1 cellular context compared by ENCODE assay signal in genomic region chr19:55599468-55600335, GRCh38.
TF ChIP-seq lines count a peak whose summit lies in the region.

A gene with protein sequence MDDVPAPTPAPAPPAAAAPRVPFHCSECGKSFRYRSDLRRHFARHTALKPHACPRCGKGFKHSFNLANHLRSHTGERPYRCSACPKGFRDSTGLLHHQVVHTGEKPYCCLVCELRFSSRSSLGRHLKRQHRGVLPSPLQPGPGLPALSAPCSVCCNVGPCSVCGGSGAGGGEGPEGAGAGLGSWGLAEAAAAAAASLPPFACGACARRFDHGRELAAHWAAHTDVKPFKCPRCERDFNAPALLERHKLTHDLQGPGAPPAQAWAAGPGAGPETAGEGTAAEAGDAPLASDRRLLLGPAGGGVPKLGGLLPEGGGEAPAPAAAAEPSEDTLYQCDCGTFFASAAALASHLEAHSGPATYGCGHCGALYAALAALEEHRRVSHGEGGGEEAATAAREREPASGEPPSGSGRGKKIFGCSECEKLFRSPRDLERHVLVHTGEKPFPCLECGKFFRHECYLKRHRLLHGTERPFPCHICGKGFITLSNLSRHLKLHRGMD (minus strand): TSS chr19:55599517. CDS start chr19:55597865, 1,652 bp downstream.
TSS of gene ZNF524 (plus strand) at chr19:55600288. CDS start at chr19:55602113, 1,825 bp downstream.

TF ChIP-seq in HepG2, 621 proteins besides CTCF, POLR2A, EP300 and RAD21 (continued from another document and continues in another):
- TF ChIP-seq AFF4 (CRISPR knock-in tag; IDR thresholded peaks at IDR 0.05) (no peak), ZNF569 (CRISPR knock-in tag; IDR thresholded peaks at IDR 0.05; ENCODE audit: borderline replicate concordance) (no peak), ELF3 (CRISPR knock-in tag; IDR thresholded peaks at IDR 0.05) (peak; percentile 85), FOXM1 (CRISPR knock-in tag; IDR thresholded peaks at IDR 0.05) (no peak), HOXA3 (CRISPR knock-in tag; IDR thresholded peaks at IDR 0.05) (peak; percentile 94), NKX3-1 (CRISPR knock-in tag; IDR thresholded peaks at IDR 0.05) (peak; percentile 17), NFYB (CRISPR knock-in tag; IDR thresholded peaks at IDR 0.05) (no peak; the same call in 1 of the 2 replicates), PITX1 (CRISPR knock-in tag; IDR thresholded peaks at IDR 0.05) (no peak; the same call in 1 of the 2 replicates), HNF4G (IDR thresholded peaks at IDR 0.05; ENCODE audit: borderline replicate concordance, low read depth, low read length) (no peak; the same call in 1 of the 2 replicates), HNF4G (CRISPR knock-in tag; IDR thresholded peaks at IDR 0.05; ENCODE audit: borderline replicate concordance, low read depth) (no peak), PATZ1 (CRISPR knock-in tag; IDR thresholded peaks at IDR 0.05) (peak; percentile 90), HNRNPH1 (optimal IDR thresholded peaks at IDR 0.05; ENCODE audit: low read depth, low read length) (no peak), ZNF317 (CRISPR knock-in tag; IDR thresholded peaks at IDR 0.05) (0 out of 2 replicates have a peak, but pooled peaks have one; percentile 27), ZFP62 (CRISPR knock-in tag; IDR thresholded peaks at IDR 0.05) (no peak), MTA3 (CRISPR knock-in tag; IDR thresholded peaks at IDR 0.05) (no peak), ZNF546 (CRISPR knock-in tag; conservative IDR thresholded peaks at IDR 0.05) (no peak), HIC2 (CRISPR knock-in tag; IDR thresholded peaks at IDR 0.05; ENCODE audit: low read depth) (no peak), KLF6 (CRISPR knock-in tag; IDR thresholded peaks at IDR 0.05) (peak; percentile 34; the same call in 1 of the 2 replicates), ZNF225 (CRISPR knock-in tag; IDR thresholded peaks at IDR 0.05) (no peak), GMEB1 (CRISPR knock-in tag; IDR thresholded peaks at IDR 0.05; ENCODE audit: borderline replicate concordance) (peak; percentile 87), HMG20B (CRISPR knock-in tag; conservative IDR thresholded peaks at IDR 0.05) (no peak), ZNF3 (CRISPR knock-in tag; IDR thresholded peaks at IDR 0.05) (no peak), SNAPC2 (CRISPR knock-in tag; IDR thresholded peaks at IDR 0.05) (peak; percentile 72; the same call in 1 of the 2 replicates), ATF3 (CRISPR knock-in tag; IDR thresholded peaks at IDR 0.05) (peak; percentile 46; the same call in 1 of the 2 replicates), KLF9 (CRISPR knock-in tag; IDR thresholded peaks at IDR 0.05; ENCODE audit: low read depth) (no peak), ZNF605 (CRISPR knock-in tag; IDR thresholded peaks at IDR 0.05) (peak; percentile 61; the same call in 1 of the 2 replicates), ZNF263 (CRISPR knock-in tag; IDR thresholded peaks at IDR 0.05) (peak; percentile 24; the same call in 1 of the 2 replicates), SNAI1 (CRISPR knock-in tag; IDR thresholded peaks at IDR 0.05; ENCODE audit: borderline replicate concordance) (no peak), ZNF687 (CRISPR knock-in tag; IDR thresholded peaks at IDR 0.05) (peak; percentile 62), ZZZ3 (CRISPR knock-in tag; IDR thresholded peaks at IDR 0.05; ENCODE audit: borderline replicate concordance) (peak; percentile 52; the same call in 1 of the 2 replicates), ZNF510 (CRISPR knock-in tag; IDR thresholded peaks at IDR 0.05; ENCODE audit: low read depth) (no peak), RNF2 (conservative IDR thresholded peaks at IDR 0.05; ENCODE audit: low read depth) (0 out of 2 replicates have a peak, but pooled peaks have one; percentile 18), TBX2 (CRISPR knock-in tag; IDR thresholded peaks at IDR 0.05; ENCODE audit: borderline replicate concordance) (peak; percentile 51; the same call in 1 of the 2 replicates), CHD4 (IDR thresholded peaks at IDR 0.05; ENCODE audit: borderline replicate concordance, low read length) (no peak), ZNF644 (CRISPR knock-in tag; IDR thresholded peaks at IDR 0.05; ENCODE audit: low read depth) (no peak), ZNF562 (CRISPR knock-in tag; IDR thresholded peaks at IDR 0.05; ENCODE audit: borderline replicate concordance) (no peak), ZNF557 (CRISPR knock-in tag; IDR thresholded peaks at IDR 0.05) (no peak), GABPA (IDR thresholded peaks at IDR 0.05; ENCODE audit: low read depth, low read length) (peak; percentile 82), GABPA (CRISPR knock-in tag; IDR thresholded peaks at IDR 0.05; ENCODE audit: low read depth) (peak; percentile 92), ZKSCAN1 (IDR thresholded peaks at IDR 0.05; ENCODE audit: low read length) (no peak)
- TF ChIP-seq, protein P1, sequence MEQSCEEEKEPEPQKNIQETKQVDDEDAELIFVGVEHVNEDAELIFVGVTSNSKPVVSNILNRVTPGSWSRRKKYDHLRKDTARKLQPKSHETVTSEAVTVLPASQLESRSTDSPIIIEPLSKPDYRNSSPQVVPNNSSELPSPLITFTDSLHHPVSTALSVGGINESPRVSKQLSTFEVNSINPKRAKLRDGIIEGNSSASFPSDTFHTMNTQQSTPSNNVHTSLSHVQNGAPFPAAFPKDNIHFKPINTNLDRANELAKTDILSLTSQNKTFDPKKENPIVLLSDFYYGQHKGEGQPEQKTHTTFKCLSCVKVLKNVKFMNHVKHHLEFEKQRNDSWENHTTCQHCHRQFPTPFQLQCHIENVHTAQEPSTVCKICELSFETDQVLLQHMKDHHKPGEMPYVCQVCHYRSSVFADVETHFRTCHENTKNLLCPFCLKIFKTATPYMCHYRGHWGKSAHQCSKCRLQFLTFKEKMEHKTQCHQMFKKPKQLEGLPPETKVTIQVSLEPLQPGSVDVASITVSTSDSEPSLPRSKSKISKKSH (CRISPR knock-in tag; IDR thresholded peaks at IDR 0.05; ENCODE audit: borderline replicate concordance), result no peak
- TF ChIP-seq, protein P2, sequence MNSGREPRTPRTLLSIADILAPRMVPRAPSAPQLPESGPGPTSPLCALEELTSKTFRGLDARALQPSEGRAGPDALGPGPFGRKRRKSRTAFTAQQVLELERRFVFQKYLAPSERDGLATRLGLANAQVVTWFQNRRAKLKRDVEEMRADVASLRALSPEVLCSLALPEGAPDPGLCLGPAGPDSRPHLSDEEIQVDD (CRISPR knock-in tag; IDR thresholded peaks at IDR 0.05; ENCODE audit: borderline replicate concordance), result no peak
- TF ChIP-seq, protein P3, sequence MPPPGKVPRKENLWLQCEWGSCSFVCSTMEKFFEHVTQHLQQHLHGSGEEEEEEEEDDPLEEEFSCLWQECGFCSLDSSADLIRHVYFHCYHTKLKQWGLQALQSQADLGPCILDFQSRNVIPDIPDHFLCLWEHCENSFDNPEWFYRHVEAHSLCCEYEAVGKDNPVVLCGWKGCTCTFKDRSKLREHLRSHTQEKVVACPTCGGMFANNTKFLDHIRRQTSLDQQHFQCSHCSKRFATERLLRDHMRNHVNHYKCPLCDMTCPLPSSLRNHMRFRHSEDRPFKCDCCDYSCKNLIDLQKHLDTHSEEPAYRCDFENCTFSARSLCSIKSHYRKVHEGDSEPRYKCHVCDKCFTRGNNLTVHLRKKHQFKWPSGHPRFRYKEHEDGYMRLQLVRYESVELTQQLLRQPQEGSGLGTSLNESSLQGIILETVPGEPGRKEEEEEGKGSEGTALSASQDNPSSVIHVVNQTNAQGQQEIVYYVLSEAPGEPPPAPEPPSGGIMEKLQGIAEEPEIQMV (CRISPR knock-in tag; IDR thresholded peaks at IDR 0.05; ENCODE audit: low read depth), result peak; percentile 52; the same call in 1 of the 2 replicates
- TF ChIP-seq, protein P4, sequence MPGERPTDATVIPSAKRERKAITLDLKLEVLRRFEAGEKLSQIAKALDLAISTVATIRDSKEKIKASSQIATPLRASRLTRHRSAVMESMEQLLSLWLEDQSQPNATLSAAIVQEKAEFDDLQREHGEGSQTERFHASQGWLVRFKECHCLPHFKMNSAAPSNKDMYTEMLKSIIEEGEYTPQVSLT (CRISPR knock-in tag; IDR thresholded peaks at IDR 0.05; ENCODE audit: borderline replicate concordance, low read depth), result no peak
